8 cellular contexts compared by ENCODE assay signal in genomic region chr11:121416909-121417567, GRCh38. TPM values are rescaled to one million over a fixed set of nuclear protein-coding genes. Genes with fewer than 3 reads are reported as not detected.
DNase-seq lines count a peak whose midpoint lies in the region; TF ChIP-seq lines count a peak whose summit lies in the region.

No MANE protein-coding gene starts in this region.

- H3K36me3 ChIP-seq in rectal smooth muscle tissue (ENCODE audit: control insufficient read depth, insufficient read depth, low read length) (no peaks in the 10 kb centered on the region), esophagus squamous epithelium (no peaks in the 10 kb centered on the region)

- no peak for TF ChIP-seq POLR2A in esophagus squamous epithelium (IDR thresholded peaks at IDR 0.05)

- H3K4me1 ChIP-seq in rectal smooth muscle tissue (ENCODE audit: control insufficient read depth, insufficient read depth, low read length), result peaks cover 10% of the 10 kb centered on the region
- H3K4me1 ChIP-seq in esophagus squamous epithelium, result peaks cover 7 to 31% (median 20%) of the 10 kb centered on the region in 3 donors

- WGBS in esophagus squamous epithelium, 2 donors, result 16 to 19% methylated on average over 7 of the region's 7 CpGs

- H3K4me3 ChIP-seq in rectal smooth muscle tissue (ENCODE audit: low read length) (no peak overlapping the region), esophagus squamous epithelium (no peak overlapping the region)

- H3K27ac ChIP-seq in rectal smooth muscle tissue (ENCODE audit: low read depth, low read length) (peak overlapping the region; percentile 54), esophagus squamous epithelium (peak overlapping the region in 2 of 4 donors; percentile 37 to 68)

- DNase-seq in CMK (ENCODE audit: low read depth) (peak; percentile 95), H4 (ENCODE audit: low spot score) (peak; percentile 99), NCI-H2196 (lab: John Stamatoyannopoulos, UW; ENCODE audit: unreplicated experiment) (peak; percentile 78), fibroblast of the conjunctiva (ENCODE audit: low read depth) (peak; percentile 90), esophagus squamous epithelium (lab: John Stamatoyannopoulos, UW) (no peak), occipital lobe (lab: John Stamatoyannopoulos, UW) (no peak)
- DNase-seq in activated T-cell treated with anti-CD3 and anti-CD28 coated beads, Interleukin-2, amount 50 U/mL, for 1 hour, result peak; percentile 47

- TF ChIP-seq CTCF in esophagus squamous epithelium (IDR thresholded peaks at IDR 0.05), result no peak

- H3K9ac ChIP-seq in rectal smooth muscle tissue (ENCODE audit: low read length), result no peak overlapping the region

- H3K27me3 ChIP-seq in rectal smooth muscle tissue (ENCODE audit: control insufficient read depth, insufficient read depth, low read length), result no peaks in the 10 kb centered on the region
- no peaks in the 10 kb centered on the region for H3K27me3 ChIP-seq in esophagus squamous epithelium

- intact Hi-C loops in esophagus squamous epithelium (cut with DNase I), result no loop called here

- H3K9me3 ChIP-seq in esophagus squamous epithelium, result no peaks in the 10 kb centered on the region

RNA-seq across cellular contexts. Expression of gene SORL1, which starts 35.1 kb away (rescaled TPM):
- 2.5 and 3.6 TPM in 2 replicates for total RNA-seq in H4 (2014; rRNA removed; shearing (Covaris generic))
- 10 to 100 TPM in 3 of 4 donors, 1 to 10 TPM in 1; 6.8 to 19.9 (median 16.3) TPM for total RNA-seq in esophagus squamous epithelium
- 76.3 TPM for total RNA-seq in occipital lobe

Comparison
In these comparisons a context has a peak if more than half of its experiments do, and no peak if none do; other contexts are left out.
1. DNase-seq: peak in CMK (single experiment), H4 (single experiment), NCI-H2196 (single experiment), activated T-cell treated with anti-CD3 and anti-CD28 coated beads, Interleukin-2, amount 50 U/mL, for 1 hour (single experiment) and fibroblast of the conjunctiva (single experiment); none in esophagus squamous epithelium (single experiment) and occipital lobe (single experiment).